ENCODE assay signal across 8 cellular contexts in the genomic region with DNA sequence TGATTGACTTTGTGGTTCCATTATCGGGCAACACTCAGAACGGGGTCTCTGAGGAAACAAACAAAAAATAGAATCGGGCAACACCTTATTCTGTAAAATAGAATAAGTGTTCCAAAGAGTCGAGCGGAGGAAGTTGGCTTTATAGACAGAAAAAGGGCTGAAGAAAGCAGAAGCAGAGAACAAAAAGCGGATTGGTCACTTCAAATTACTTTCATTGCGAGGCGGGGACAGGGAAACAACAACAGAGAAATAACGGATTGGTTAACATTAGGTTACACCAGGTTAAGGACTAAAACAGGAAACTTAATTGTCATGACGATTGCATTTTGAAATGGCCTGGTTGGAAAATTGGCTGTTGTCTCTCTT. TPM values are rescaled to one million over a fixed set of nuclear protein-coding genes. Genes with fewer than 3 reads are reported as not detected.
A peak's percentile ranks its signal among the peaks of the same experiment; 100 is the strongest.
DNase-seq lines count a peak whose midpoint lies in the region; ATAC-seq, FAIRE-seq and TF ChIP-seq lines count a peak whose summit lies in the region.

No MANE protein-coding gene starts in this region.

- H3K27ac ChIP-seq in skeletal muscle tissue (ENCODE audit: low read depth, low read length): peak overlapping the region; percentile 92

- FAIRE-seq in bronchial epithelial cell (lab: Jason Lieb, UNC): no peak

- TF ChIP-seq CTCF in HFF-Myc (IDR thresholded peaks at IDR 0.05; ENCODE audit: low read depth, low read length, missing control alignments) (no peak), bronchial epithelial cell (IDR thresholded peaks at IDR 0.05; ENCODE audit: insufficient read depth, low read length, severe bottlenecking) (no peak)

- peaks cover 22 to 25% (median 23%) of the 10 kb centered on the region in 3 donors for H3K4me1 ChIP-seq in skeletal muscle tissue (ENCODE audit: control insufficient read depth in 3 of 3, insufficient read depth in 3 of 3, low read length in 3 of 3)

- H3K4me3 ChIP-seq in HFF-Myc (replicated peaks; ENCODE audit: low read depth, low read length) (peak overlapping the region; percentile 72), bronchial epithelial cell (ENCODE audit: low read depth, low read length) (peak overlapping the region; percentile 44), skeletal muscle tissue (ENCODE audit: low read length in 3 of 3) (peak overlapping the region; percentile 81 to 90 (median 81))

- no peaks in the 10 kb centered on the region for H3K9me3 ChIP-seq in skeletal muscle tissue (ENCODE audit: control insufficient read depth in 3 of 3, low read length in 3 of 3)

- no peaks in the 10 kb centered on the region for H3K36me3 ChIP-seq in bronchial epithelial cell (ENCODE audit: control insufficient read depth, insufficient read depth, low read length)
- no peaks in the 10 kb centered on the region for H3K36me3 ChIP-seq in skeletal muscle tissue (ENCODE audit: control insufficient read depth in 3 of 3, insufficient read depth in 3 of 3, low read length in 3 of 3)

- DNase-seq in DMS 273 (lab: John Stamatoyannopoulos, UW; ENCODE audit: unreplicated experiment) (peak; percentile 51), DMS 273 treated with DMSO at 0.1 percent for 48 hours (lab: John Stamatoyannopoulos, UW) (no peak), HFF-Myc (ENCODE audit: extremely low read depth, low read depth) (no peak), OCI-M1 (lab: John Stamatoyannopoulos, UW) (peak; percentile 88), bronchial epithelial cell (ENCODE audit: low read depth) (peak; percentile 29), inferior parietal cortex (ENCODE audit: extremely low spot score) (peak; percentile 68)

- peak overlapping the region; percentile 82 to 89 (median 86) for H3K9ac ChIP-seq in skeletal muscle tissue (ENCODE audit: low read depth in 1 of 3, low read length in 3 of 3)

- H3K27me3 ChIP-seq in bronchial epithelial cell (ENCODE audit: control insufficient read depth, insufficient read depth, low read length) (no peaks in the 10 kb centered on the region), skeletal muscle tissue (ENCODE audit: control insufficient read depth in 3 of 3, insufficient read depth in 3 of 3, low read length in 3 of 3) (no peaks in the 10 kb centered on the region)

- ATAC-seq in GM19397 (IDR thresholded peaks at IDR 0.05; ENCODE audit: unreplicated experiment): no peak

RNA-seq across cellular contexts. Expression of a gene that starts 0.4 kb away (rescaled TPM):
- total RNA-seq in bronchial epithelial cell (9.5 and 14.7 TPM in 2 replicates), skeletal muscle tissue (11.0 TPM)

RNA-seq across cellular contexts. Expression of a gene that starts 49.6 kb away (rescaled TPM):
- 2.6 and 9.7 TPM in 2 replicates for total RNA-seq in bronchial epithelial cell
- total RNA-seq in skeletal muscle tissue: 1.0 TPM

Comparison
In these comparisons a context has a peak if more than half of its experiments do, and no peak if none do; other contexts are left out.
1. DNase-seq: peak in DMS 273 (single experiment), OCI-M1 (single experiment), bronchial epithelial cell (single experiment) and inferior parietal cortex (single experiment); none in DMS 273 treated with DMSO at 0.1 percent for 48 hours (single experiment) and HFF-Myc (single experiment).
2. Peak in every context shown above with its lines, with median percentiles within 50 percentile points of each other: H3K4me3 ChIP-seq.